In genomic region chr4:42489095-42489494, GRCh38 we compare ENCODE assay signal across 10 cellular contexts.
DNase-seq lines count a peak whose midpoint lies in the region; ATAC-seq and TF ChIP-seq lines count a peak whose summit lies in the region.
"Had no signal": no experiment of that assay in that cellular context is flagged by ENCODE, and none has a peak within 500 bp of the region (broad histone marks: within the 10 kb centered on the region; RNA-seq: fewer than 3 reads in every experiment).

No MANE protein-coding gene starts in this region.

- H3K36me3 ChIP-seq in left lung: peaks cover 0 to 16% of the 10 kb centered on the region in 2 donors

- no peaks in the 10 kb centered on the region for H3K27me3 Mint-ChIP-seq in central memory CD8-positive, alpha-beta T cell
- H3K27me3 Mint-ChIP-seq: CD4-positive, CD25-positive, alpha-beta regulatory T cell had no signal

- no peak overlapping the region for H3K27ac ChIP-seq in left lung

- H3K4me3 ChIP-seq in left lung: no peak overlapping the region

- H3K36me3 Mint-ChIP-seq in central memory CD8-positive, alpha-beta T cell (ENCODE audit: insufficient read depth): peaks cover 16% of the 10 kb centered on the region

- H3K9me3 Mint-ChIP-seq in central memory CD8-positive, alpha-beta T cell: no peaks in the 10 kb centered on the region

- DNase-seq in central memory CD8-positive, alpha-beta T cell (ENCODE audit: low spot score in 2 of 2): no peak
- DNase-seq in activated naive CD4-positive, alpha-beta T cell treated with Interleukin-2 at 50 U/mL for 16 hours: no peak
- no peak for DNase-seq in islet precursor cell
- DNase-seq in left lung: no peak
- no peak for DNase-seq in cerebellum (ENCODE audit: low spot score)
- DNase-seq: CD4-positive, CD25-positive, alpha-beta regulatory T cell; IMR-90 had no signal

- peak overlapping the region; percentile 79 for H3K27ac Mint-ChIP-seq in central memory CD8-positive, alpha-beta T cell (ENCODE audit: low read depth)

- ATAC-seq in GM18519 (IDR thresholded peaks at IDR 0.05; ENCODE audit: low FRiP score, unreplicated experiment) (peak; percentile 62), GM21423 (IDR thresholded peaks at IDR 0.05; ENCODE audit: unreplicated experiment) (peak; percentile 74), HG03045 (IDR thresholded peaks at IDR 0.05; ENCODE audit: unreplicated experiment) (peak; percentile 80), left lung (no peak)
- no peak for ATAC-seq in central memory CD8-positive, alpha-beta T cell (replicated peaks; ENCODE audit: extremely low read depth, poor library complexity, severe bottlenecking)

- H3K4me1 Mint-ChIP-seq in central memory CD8-positive, alpha-beta T cell: peaks cover 40% of the 10 kb centered on the region

- no peaks in the 10 kb centered on the region for H3K4me1 ChIP-seq in left lung

- no peak for TF ChIP-seq CTCF in left lung (IDR thresholded peaks at IDR 0.05)

- H3K27me3 ChIP-seq in left lung: no peaks in the 10 kb centered on the region

- intact Hi-C loops in left lung (cut with DNase I): no loop called here

- peak overlapping the region; percentile 36 for H3K4me3 Mint-ChIP-seq in central memory CD8-positive, alpha-beta T cell
- H3K4me3 Mint-ChIP-seq: CD4-positive, CD25-positive, alpha-beta regulatory T cell had no signal

- no peaks in the 10 kb centered on the region for H3K9me3 ChIP-seq in left lung

Comparison
In these comparisons a context has a peak if more than half of its experiments do, and no peak if none do; other contexts are left out.
1. ATAC-seq: peak in GM18519 (single experiment), GM21423 (single experiment) and HG03045 (single experiment); none in central memory CD8-positive, alpha-beta T cell (single experiment) and left lung (single experiment).